Comparison of ENCODE assay signal across 1 cellular context in genomic region chr10:99798031-99798430, GRCh38.
TF ChIP-seq lines count a peak whose summit lies in the region.

No MANE protein-coding gene starts in this region.

TF ChIP-seq in HepG2, 621 proteins besides CTCF, POLR2A, EP300 and RAD21:
- no peak for TF ChIP-seq ZFP91 (CRISPR knock-in tag; IDR thresholded peaks at IDR 0.05; ENCODE audit: borderline replicate concordance)
- no peak for TF ChIP-seq AGO1 (IDR thresholded peaks at IDR 0.05; ENCODE audit: low read depth, low read length, poor library complexity, severe bottlenecking)
- no peak for TF ChIP-seq ATF1 (CRISPR knock-in tag; IDR thresholded peaks at IDR 0.05)
- TF ChIP-seq POLR2AphosphoS5 (IDR thresholded peaks at IDR 0.05; ENCODE audit: low read depth, low read length): no peak
- peak; percentile 26; the same call in 1 of the 2 replicates for TF ChIP-seq POLR2G (IDR thresholded peaks at IDR 0.05; ENCODE audit: low read depth, low read length)
- peak; percentile 96 for TF ChIP-seq RBM22 (optimal IDR thresholded peaks at IDR 0.05; ENCODE audit: low read length)
- TF ChIP-seq ZNF10 (CRISPR knock-in tag; IDR thresholded peaks at IDR 0.05; ENCODE audit: borderline replicate concordance, low read depth): no peak
TF ChIP-seq in HepG2: peak in this region for 2.
